8 cellular contexts compared by ENCODE assay signal in genomic region chr17:47324224-47325020, GRCh38. TPM values are rescaled to one million over a fixed set of nuclear protein-coding genes. Genes with fewer than 3 reads are reported as not detected.
A peak's percentile ranks its signal among the peaks of the same experiment; 100 is the strongest.
DNase-seq lines count a peak whose midpoint lies in the region; ATAC-seq and TF ChIP-seq lines count a peak whose summit lies in the region.

No MANE protein-coding gene starts in this region.

- no peaks in the 10 kb centered on the region for H3K79me2 ChIP-seq in neural cell (replicated peaks; ENCODE audit: insufficient read depth, low read length)

- no peak overlapping the region for H3K9ac ChIP-seq in neural cell (ENCODE audit: low read length)

- H3K27ac ChIP-seq in neural cell (ENCODE audit: low read length), result no peak overlapping the region
- peak overlapping the region; percentile 89 to 93 (median 92) for H3K27ac ChIP-seq in transverse colon

- in situ Hi-C loops in transverse colon (cut with MboI; ENCODE audit: low pct_ligation_motif_present in 1 of 4, low pct_unique_long_range_greater_than_20kb in 1 of 4, low sequenced_read_pairs in 3 of 4), result no loop called here

- intact Hi-C loops in transverse colon (cut with DNase I; ENCODE audit: low total_unique reads), result no loop called here

- H3K9me2 ChIP-seq in neural cell (ENCODE audit: insufficient read depth, low read length), result no peaks in the 10 kb centered on the region

- H3K4me1 ChIP-seq in BE2C, result no peaks in the 10 kb centered on the region
- peaks cover 0 to 8% (median 3%) of the 10 kb centered on the region in 4 donors for H3K4me1 ChIP-seq in transverse colon

- no peaks in the 10 kb centered on the region for H3K9me3 ChIP-seq in BE2C
- H3K9me3 ChIP-seq in neural cell (ENCODE audit: low read length), result peaks cover 2% of the 10 kb centered on the region
- H3K9me3 ChIP-seq in transverse colon, result no peaks in the 10 kb centered on the region

- H3K27me3 ChIP-seq in BE2C (no peaks in the 10 kb centered on the region), neural cell (ENCODE audit: insufficient read depth, low read depth, low read length) (peaks cover 12% of the 10 kb centered on the region), transverse colon (no peaks in the 10 kb centered on the region)

- no peak for TF ChIP-seq EP300 in neural cell (conservative IDR thresholded peaks at IDR 0.05; ENCODE audit: poor library complexity, severe bottlenecking)
- TF ChIP-seq EP300 in transverse colon (IDR thresholded peaks at IDR 0.05; ENCODE audit: low read depth), result no peak

- no peak for TF ChIP-seq RAD21 in neural cell (conservative IDR thresholded peaks at IDR 0.05)

- H3K4me3 ChIP-seq in BE2C (ENCODE audit: low read depth, low read length), result peak overlapping the region; percentile 68
- peak overlapping the region; percentile 65 for H3K4me3 ChIP-seq in neural cell (ENCODE audit: low read length)
- H3K4me3 ChIP-seq in transverse colon, result peak overlapping the region; percentile 51 to 72 (median 62)

- H3K36me3 ChIP-seq in BE2C (no peaks in the 10 kb centered on the region), neural cell (ENCODE audit: insufficient read depth, low read length) (no peaks in the 10 kb centered on the region), transverse colon (no peaks in the 10 kb centered on the region)

- no peaks in the 10 kb centered on the region for H4K20me1 ChIP-seq in neural cell (ENCODE audit: insufficient read depth)

- no peaks in the 10 kb centered on the region for H3F3A ChIP-seq in neural cell (ENCODE audit: insufficient read depth, low read length, poor library complexity, severe bottlenecking)

- 23 to 24% methylated on average over 16 to 28 of the region's 28 CpGs for WGBS in transverse colon (ENCODE audit: low coverage in 1 of 2), 2 donors

- peak; percentile 43 for ATAC-seq in GM18907 (IDR thresholded peaks at IDR 0.05; ENCODE audit: unreplicated experiment)
- peak; percentile 41 for ATAC-seq in HG03159 (IDR thresholded peaks at IDR 0.05; ENCODE audit: unreplicated experiment)

- TF ChIP-seq CTCF in BE2C (IDR thresholded peaks at IDR 0.05; ENCODE audit: low read depth, low read length), result no peak
- TF ChIP-seq CTCF in neural cell (IDR thresholded peaks at IDR 0.05; ENCODE audit: poor library complexity, severe bottlenecking), result no peak
- no peak for TF ChIP-seq CTCF in transverse colon (IDR thresholded peaks at IDR 0.05)

- DNase-seq in BE2C (peak; percentile 50), NOMO-1 treated with DMSO at 0.1 percent for 48 hours (lab: John Stamatoyannopoulos, UW; ENCODE audit: unreplicated experiment) (peak; percentile 77), fibroblast of gingiva (ENCODE audit: low read depth) (peak; percentile 15), transverse colon (peak; percentile 68)
- peak; percentile 53 for DNase-seq in activated T-cell treated with anti-CD3 and anti-CD28 coated beads, Interleukin-2, amount 50 U/mL, for 1 hour

- no peak overlapping the region for H3K4me2 ChIP-seq in neural cell (ENCODE audit: low read length)

- H2AFZ ChIP-seq in neural cell (ENCODE audit: low read depth, low read length), result no peak overlapping the region

- no peak for TF ChIP-seq POLR2A in transverse colon (IDR thresholded peaks at IDR 0.05)

TF ChIP-seq in neural cell, 6 proteins besides CTCF, POLR2A, EP300 and RAD21:
- peak; percentile 14 for TF ChIP-seq TAF1 (IDR thresholded peaks at IDR 0.05; ENCODE audit: low read depth)
- no peak for TF ChIP-seq SMC3 (conservative IDR thresholded peaks at IDR 0.05; ENCODE audit: poor library complexity)
- TF ChIP-seq REST (IDR thresholded peaks at IDR 0.05; ENCODE audit: borderline replicate concordance), result no peak
- TF ChIP-seq EZH2 (IDR thresholded peaks at IDR 0.05; ENCODE audit: borderline replicate concordance, insufficient read depth, low read length, poor library complexity, severe bottlenecking), result no peak

RNA-seq across cellular contexts. Expression of gene EFCAB13, which starts 0.7 kb away (rescaled TPM):
- polyA plus RNA-seq in BE2C (2012; ENCODE audit: insufficient read depth, insufficient read length, low read depth), result 1.9 TPM
- 2.2 and 4.3 TPM in 2 replicates for polyA plus RNA-seq in neural cell
- 1.2 and 2.5 TPM in 2 replicates for polyA minus RNA-seq in neural cell
- total RNA-seq in transverse colon, result 10 to 100 TPM in 1 of 4 donors, 1 to 10 TPM in 3; 6.0 to 12.7 (median 8.1) TPM

Comparison
In these comparisons a context has a peak if more than half of its experiments do, and no peak if none do; other contexts are left out.
1. DNase-seq: peak in every context shown above with its lines; median percentile 77 in NOMO-1 treated with DMSO at 0.1 percent for 48 hours; 68 in transverse colon; 53 in activated T-cell treated with anti-CD3 and anti-CD28 coated beads, Interleukin-2, amount 50 U/mL, for 1 hour; 50 in BE2C; 15 in fibroblast of gingiva.